ENCODE assay signal across 8 cellular contexts in genomic region chr22:20859615-20860014, GRCh38. TPM values are rescaled to one million over a fixed set of nuclear protein-coding genes. Genes with fewer than 3 reads are reported as not detected.
DNase-seq lines count a peak whose midpoint lies in the region; ATAC-seq and TF ChIP-seq lines count a peak whose summit lies in the region.

No MANE protein-coding gene starts in this region.

- TF ChIP-seq CTCF in DND-41 (IDR thresholded peaks at IDR 0.05; ENCODE audit: borderline replicate concordance, extremely low read depth, low read length, poor library complexity, severe bottlenecking) (no peak), OCI-LY7 (conservative IDR thresholded peaks at IDR 0.05; ENCODE audit: low read length) (no peak)

- H4K20me1 ChIP-seq in DND-41 (ENCODE audit: insufficient read depth, low read length), result peaks cover 33% of the 10 kb centered on the region
- peaks cover 10% of the 10 kb centered on the region; the same call in 1 of the 2 replicates for H4K20me1 ChIP-seq in OCI-LY7 (ENCODE audit: insufficient read depth, low read length)

- POLR2A ChIA-PET in OCI-LY7 (lab: Charles Lee), result no interaction called here

- H2AFZ ChIP-seq in DND-41 (ENCODE audit: low read depth, low read length) (peak overlapping the region; percentile 87), OCI-LY7 (ENCODE audit: low read length) (peak overlapping the region; percentile 65; the same call in 1 of the 2 replicates)

- peak overlapping the region; percentile 86 for H3K4me2 ChIP-seq in DND-41 (ENCODE audit: insufficient read depth, low read length)
- H3K4me2 ChIP-seq in OCI-LY7 (ENCODE audit: low read length), result peak overlapping the region; percentile 92

- no peaks in the 10 kb centered on the region for H3K9me3 ChIP-seq in DND-41 (ENCODE audit: insufficient read depth, low read length, severe bottlenecking)
- no peaks in the 10 kb centered on the region for H3K9me3 ChIP-seq in OCI-LY7 (ENCODE audit: low read length)
- H3K9me3 ChIP-seq in esophagus (ENCODE audit: control insufficient read depth in 2 of 2, insufficient read depth in 1 of 2, low read depth in 1 of 2, low read length in 1 of 2), result no peaks in the 10 kb centered on the region

- 27 to 28% methylated on average over 8 of the region's 8 CpGs for WGBS in esophagus, 2 donors

- peak overlapping the region; percentile 61 to 84 for H3K4me3 ChIP-seq in DND-41 (ENCODE audit: low read depth in 1 of 2, low read length in 2 of 2)
- H3K4me3 ChIP-seq in OCI-LY7 (ENCODE audit: low read depth, low read length, poor library complexity, severe bottlenecking), result peak overlapping the region; percentile 94
- H3K4me3 ChIP-seq in esophagus (ENCODE audit: low read depth in 1 of 2, low read length in 2 of 2), result peak overlapping the region; percentile 68 to 90

- TSS peak; percentile 80 for BruUV-seq in OCI-LY7 (replicated peaks; lab: Mats Ljungman, UMichigan)

- DNase-seq in DND-41 (no peak), OCI-LY7 (ENCODE audit: low spot score) (peak; percentile 18), posterior vena cava (ENCODE audit: low spot score) (peak; percentile 18), glomerular visceral epithelial cell (ENCODE audit: extremely low spot score) (no peak), OCI-M2 (lab: John Stamatoyannopoulos, UW; ENCODE audit: unreplicated experiment) (no peak), RKO (ENCODE audit: low spot score) (no peak), retina (no peak)

- H3K27me3 ChIP-seq in DND-41 (ENCODE audit: insufficient read depth, low read length, poor library complexity) (no peaks in the 10 kb centered on the region), esophagus (ENCODE audit: control insufficient read depth in 1 of 2, insufficient read depth in 2 of 2, low read length in 2 of 2) (no peaks in the 10 kb centered on the region)

- intact Hi-C loops in OCI-LY7 (cut with micrococcal nuclease; ENCODE audit: unreplicated experiment) (loop anchor here (2.0 to 10.0 kb wide), 2 partner anchors 57 to 145 kb away; partner anchors contain the start of genes CRKL and THAP7), posterior vena cava (cut with DNase I) (no loop called here)

- peak overlapping the region; percentile 79 for H3K9ac ChIP-seq in DND-41 (ENCODE audit: low read depth, low read length)

- no peaks in the 10 kb centered on the region for H3K9me2 ChIP-seq in OCI-LY7 (ENCODE audit: insufficient read depth, low read length)

- H3K27ac ChIP-seq in DND-41 (ENCODE audit: low read length), result peak overlapping the region; percentile 60
- H3K27ac ChIP-seq in OCI-LY7 (ENCODE audit: low read depth, low read length, poor library complexity, severe bottlenecking), result no peak overlapping the region
- peak overlapping the region in 1 of 2 donors; percentile 83 for H3K27ac ChIP-seq in esophagus (ENCODE audit: low read depth in 2 of 2, low read length in 1 of 2)

- H3K4me1 ChIP-seq in DND-41 (ENCODE audit: insufficient read depth, low read length), result peaks cover 33% of the 10 kb centered on the region
- H3K4me1 ChIP-seq in OCI-LY7 (ENCODE audit: insufficient read depth, low read length, poor library complexity, severe bottlenecking), result peaks cover 22% of the 10 kb centered on the region
- H3K4me1 ChIP-seq in esophagus (ENCODE audit: control insufficient read depth in 2 of 2, insufficient read depth in 2 of 2, low read length in 1 of 2), result peaks cover 0 to 10% of the 10 kb centered on the region in 2 donors

- H3K79me2 ChIP-seq in DND-41 (ENCODE audit: insufficient read depth, low read length) (peaks cover 84% of the 10 kb centered on the region), OCI-LY7 (ENCODE audit: insufficient read depth, low read depth, low read length) (peaks cover 34% of the 10 kb centered on the region; the same call in 1 of the 2 replicates)

- ATAC-seq in DND-41 (ENCODE audit: insufficient read depth, low read depth), result no peak

- peaks cover 26% of the 10 kb centered on the region for H3K36me3 ChIP-seq in DND-41 (ENCODE audit: insufficient read depth, low read length)
- H3K36me3 ChIP-seq in OCI-LY7 (ENCODE audit: insufficient read depth, low read length), result peaks cover 10% of the 10 kb centered on the region
- H3K36me3 ChIP-seq in esophagus (ENCODE audit: control insufficient read depth in 2 of 2, insufficient read depth in 2 of 2, low read length in 1 of 2), result peaks cover 0 to 2% of the 10 kb centered on the region in 2 donors

- CTCF ChIA-PET in OCI-LY7 (lab: Charles Lee; ENCODE audit: unreplicated experiment), result no interaction called here

RNA-seq across cellular contexts. Expression of gene SNAP29, which starts 0.8 kb away (rescaled TPM):
- total RNA-seq in OCI-LY7 (2014; rRNA removed; shearing (Covaris generic)), result 9.7 and 12.7 TPM in 2 replicates
- total RNA-seq in OCI-LY7 (2022), result 26.9 and 33.2 TPM in 2 replicates
- polyA plus RNA-seq in esophagus, result 10 to 100 TPM; 13.1 to 22.0 TPM
- total RNA-seq in posterior vena cava, result 10 to 100 TPM; 22.9 to 25.5 TPM

RNA-seq across cellular contexts. Expression of gene PI4KA, which starts 1.0 kb away (rescaled TPM):
- 43.9 and 46.9 TPM in 2 replicates for total RNA-seq in OCI-LY7 (2014; rRNA removed; shearing (Covaris generic))
- 95.7 and 100 TPM in 2 replicates for total RNA-seq in OCI-LY7 (2022)
- polyA plus RNA-seq in esophagus, result 10 to 100 TPM; 21.4 to 22.8 TPM
- total RNA-seq in posterior vena cava, result 10 to 100 TPM; 83.9 to 97.9 TPM

RNA-seq across cellular contexts. Expression of gene CRKL, which starts 57.6 kb away (rescaled TPM):
- 47.5 and 57.7 TPM in 2 replicates for total RNA-seq in OCI-LY7 (2014; rRNA removed; shearing (Covaris generic))
- total RNA-seq in OCI-LY7 (2022) (70.9 and 73.4 TPM in 2 replicates), posterior vena cava (10 to 100 TPM; 36.7 to 37.5 TPM)
- 10 to 100 TPM; 17.6 to 18.7 TPM for polyA plus RNA-seq in esophagus

Comparison
In these comparisons a context has a peak if more than half of its experiments do, and no peak if none do; other contexts are left out.
1. DNase-seq: peak in OCI-LY7 (single experiment) and posterior vena cava (single experiment); none in DND-41 (single experiment), glomerular visceral epithelial cell (single experiment), OCI-M2 (single experiment), RKO (single experiment) and retina (single experiment).
2. Peak in every context shown above with its lines, with median percentiles within 50 percentile points of each other: H3K4me3 ChIP-seq.